1 cellular context compared by ENCODE assay signal in the genomic region with DNA sequence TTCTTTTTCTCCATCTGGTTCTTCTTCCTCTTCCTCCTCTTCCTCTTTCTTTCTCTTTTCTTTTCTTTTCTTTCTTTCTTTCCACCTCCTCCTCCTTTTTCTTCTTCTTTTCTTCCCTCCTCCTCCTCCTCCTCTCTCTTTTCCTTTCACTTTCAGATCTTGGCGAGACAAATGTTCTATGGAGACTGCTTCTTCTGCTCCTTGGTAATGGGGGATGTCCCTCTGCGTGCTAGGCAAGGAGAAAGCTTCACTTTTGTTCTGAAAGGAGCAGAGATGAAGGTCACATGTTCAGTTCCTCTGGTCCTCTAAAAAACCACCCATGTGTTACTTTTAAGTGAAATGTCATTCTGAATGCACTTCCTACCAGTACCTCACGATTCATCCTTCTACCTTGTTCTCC.
A peak's percentile ranks its signal among the peaks of the same experiment; 100 is the strongest.
TF ChIP-seq lines count a peak whose summit lies in the region.

No MANE protein-coding gene starts in this region.

TF ChIP-seq in GM12878, 131 proteins besides CTCF, POLR2A, EP300 and RAD21 (continued from another document):
- TF ChIP-seq, protein P1, sequence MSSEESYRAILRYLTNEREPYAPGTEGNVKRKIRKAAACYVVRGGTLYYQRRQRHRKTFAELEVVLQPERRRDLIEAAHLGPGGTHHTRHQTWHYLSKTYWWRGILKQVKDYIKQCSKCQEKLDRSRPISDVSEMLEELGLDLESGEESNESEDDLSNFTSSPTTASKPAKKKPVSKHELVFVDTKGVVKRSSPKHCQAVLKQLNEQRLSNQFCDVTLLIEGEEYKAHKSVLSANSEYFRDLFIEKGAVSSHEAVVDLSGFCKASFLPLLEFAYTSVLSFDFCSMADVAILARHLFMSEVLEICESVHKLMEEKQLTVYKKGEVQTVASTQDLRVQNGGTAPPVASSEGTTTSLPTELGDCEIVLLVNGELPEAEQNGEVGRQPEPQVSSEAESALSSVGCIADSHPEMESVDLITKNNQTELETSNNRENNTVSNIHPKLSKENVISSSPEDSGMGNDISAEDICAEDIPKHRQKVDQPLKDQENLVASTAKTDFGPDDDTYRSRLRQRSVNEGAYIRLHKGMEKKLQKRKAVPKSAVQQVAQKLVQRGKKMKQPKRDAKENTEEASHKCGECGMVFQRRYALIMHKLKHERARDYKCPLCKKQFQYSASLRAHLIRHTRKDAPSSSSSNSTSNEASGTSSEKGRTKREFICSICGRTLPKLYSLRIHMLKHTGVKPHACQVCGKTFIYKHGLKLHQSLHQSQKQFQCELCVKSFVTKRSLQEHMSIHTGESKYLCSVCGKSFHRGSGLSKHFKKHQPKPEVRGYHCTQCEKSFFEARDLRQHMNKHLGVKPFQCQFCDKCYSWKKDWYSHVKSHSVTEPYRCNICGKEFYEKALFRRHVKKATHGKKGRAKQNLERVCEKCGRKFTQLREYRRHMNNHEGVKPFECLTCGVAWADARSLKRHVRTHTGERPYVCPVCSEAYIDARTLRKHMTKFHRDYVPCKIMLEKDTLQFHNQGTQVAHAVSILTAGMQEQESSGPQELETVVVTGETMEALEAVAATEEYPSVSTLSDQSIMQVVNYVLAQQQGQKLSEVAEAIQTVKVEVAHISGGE (CRISPR knock-in tag; IDR thresholded peaks at IDR 0.05): no peak
- TF ChIP-seq TARDBP (IDR thresholded peaks at IDR 0.05; ENCODE audit: borderline replicate concordance) (no peak), IKZF2 (IDR thresholded peaks at IDR 0.05) (peak; percentile 28 to 54; a peak in 1 of 4 replicates), ZNF217 (IDR thresholded peaks at IDR 0.05) (no peak), MYC (IDR thresholded peaks at IDR 0.05; ENCODE audit: insufficient read depth, insufficient read length, insufficient replicate concordance, low read length, severe bottlenecking) (no peak), MTA2 (IDR thresholded peaks at IDR 0.05; ENCODE audit: low read depth) (peak; percentile 22; the same call in 1 of the 2 replicates), NBN (IDR thresholded peaks at IDR 0.05) (peak; percentile 62; the same call in 1 of the 2 replicates), CBX5 (IDR thresholded peaks at IDR 0.05; ENCODE audit: low read depth) (no peak), RBBP5 (conservative IDR thresholded peaks at IDR 0.05) (no peak), BMI1 (IDR thresholded peaks at IDR 0.05; ENCODE audit: borderline replicate concordance) (no peak), RB1 (IDR thresholded peaks at IDR 0.05; ENCODE audit: borderline replicate concordance) (no peak), USF2 (IDR thresholded peaks at IDR 0.05; ENCODE audit: borderline replicate concordance, low read depth, low read length) (peak; percentile 48; the same call in 1 of the 2 replicates), TCF3 (IDR thresholded peaks at IDR 0.05; ENCODE audit: borderline replicate concordance, insufficient read depth, low read depth, low read length) (no peak), PBX3 (IDR thresholded peaks at IDR 0.05; ENCODE audit: insufficient replicate concordance, low read depth, low read length) (no peak), TCF12 (IDR thresholded peaks at IDR 0.05; ENCODE audit: low read depth, low read length) (no peak), CHD1 (IDR thresholded peaks at IDR 0.05; ENCODE audit: low read depth, low read length) (no peak), RELB (IDR thresholded peaks at IDR 0.05; ENCODE audit: low read depth) (peak; percentile 32; the same call in 1 of the 2 replicates), GABPA (IDR thresholded peaks at IDR 0.05; ENCODE audit: low read depth) (no peak), BCL3 (IDR thresholded peaks at IDR 0.05; ENCODE audit: borderline replicate concordance, insufficient read depth, low read depth, low read length, poor library complexity, severe bottlenecking) (no peak), SREBF2 (IDR thresholded peaks at IDR 0.05; ENCODE audit: low read length) (no peak), TCF7 (IDR thresholded peaks at IDR 0.05; ENCODE audit: borderline replicate concordance) (no peak), BCL11A (IDR thresholded peaks at IDR 0.05; ENCODE audit: low read depth, low read length) (no peak), MXI1 (IDR thresholded peaks at IDR 0.05; ENCODE audit: low read depth, low read length) (0 out of 2 replicates have a peak, but pooled peaks have one; percentile 52), PAX5 (IDR thresholded peaks at IDR 0.05; ENCODE audit: borderline replicate concordance, low read depth, low read length) (0 out of 2 replicates have a peak, but pooled peaks have one; percentile 26), KLF5 (IDR thresholded peaks at IDR 0.05; ENCODE audit: partially characterized antibody) (no peak), RAD51 (IDR thresholded peaks at IDR 0.05) (peak; percentile 87), SMAD5 (IDR thresholded peaks at IDR 0.05; ENCODE audit: low read depth) (no peak)
- TF ChIP-seq, protein P2, sequence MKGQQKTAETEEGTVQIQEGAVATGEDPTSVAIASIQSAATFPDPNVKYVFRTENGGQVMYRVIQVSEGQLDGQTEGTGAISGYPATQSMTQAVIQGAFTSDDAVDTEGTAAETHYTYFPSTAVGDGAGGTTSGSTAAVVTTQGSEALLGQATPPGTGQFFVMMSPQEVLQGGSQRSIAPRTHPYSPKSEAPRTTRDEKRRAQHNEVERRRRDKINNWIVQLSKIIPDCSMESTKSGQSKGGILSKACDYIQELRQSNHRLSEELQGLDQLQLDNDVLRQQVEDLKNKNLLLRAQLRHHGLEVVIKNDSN (IDR thresholded peaks at IDR 0.05; ENCODE audit: borderline replicate concordance, extremely low read length, insufficient read depth, low read depth, low read length): peak; percentile 38
- TF ChIP-seq, protein P3, sequence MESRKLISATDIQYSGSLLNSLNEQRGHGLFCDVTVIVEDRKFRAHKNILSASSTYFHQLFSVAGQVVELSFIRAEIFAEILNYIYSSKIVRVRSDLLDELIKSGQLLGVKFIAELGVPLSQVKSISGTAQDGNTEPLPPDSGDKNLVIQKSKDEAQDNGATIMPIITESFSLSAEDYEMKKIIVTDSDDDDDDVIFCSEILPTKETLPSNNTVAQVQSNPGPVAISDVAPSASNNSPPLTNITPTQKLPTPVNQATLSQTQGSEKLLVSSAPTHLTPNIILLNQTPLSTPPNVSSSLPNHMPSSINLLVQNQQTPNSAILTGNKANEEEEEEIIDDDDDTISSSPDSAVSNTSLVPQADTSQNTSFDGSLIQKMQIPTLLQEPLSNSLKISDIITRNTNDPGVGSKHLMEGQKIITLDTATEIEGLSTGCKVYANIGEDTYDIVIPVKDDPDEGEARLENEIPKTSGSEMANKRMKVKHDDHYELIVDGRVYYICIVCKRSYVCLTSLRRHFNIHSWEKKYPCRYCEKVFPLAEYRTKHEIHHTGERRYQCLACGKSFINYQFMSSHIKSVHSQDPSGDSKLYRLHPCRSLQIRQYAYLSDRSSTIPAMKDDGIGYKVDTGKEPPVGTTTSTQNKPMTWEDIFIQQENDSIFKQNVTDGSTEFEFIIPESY (IDR thresholded peaks at IDR 0.05): no peak
- TF ChIP-seq, protein P4, sequence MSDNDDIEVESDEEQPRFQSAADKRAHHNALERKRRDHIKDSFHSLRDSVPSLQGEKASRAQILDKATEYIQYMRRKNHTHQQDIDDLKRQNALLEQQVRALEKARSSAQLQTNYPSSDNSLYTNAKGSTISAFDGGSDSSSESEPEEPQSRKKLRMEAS (IDR thresholded peaks at IDR 0.05; ENCODE audit: low read depth, low read length): 0 out of 2 replicates have a peak, but pooled peaks have one; percentile 60
